In genomic region chr14:64891839-64892375, GRCh38 we compare ENCODE assay signal across 8 cellular contexts. TPM values are rescaled to one million over a fixed set of nuclear protein-coding genes. Genes with fewer than 3 reads are reported as not detected.
DNase-seq lines count a peak whose midpoint lies in the region; ATAC-seq, FAIRE-seq and TF ChIP-seq lines count a peak whose summit lies in the region.

No MANE protein-coding gene starts in this region.

- peaks cover 2% of the 10 kb centered on the region; the same call in 1 of the 2 replicates for H3K36me3 Mint-ChIP-seq in WTC11

- H3K27ac Mint-ChIP-seq in WTC11 = no peak overlapping the region

- peak; percentile 78 for ATAC-seq in WTC11
- ATAC-seq in GM21723 (IDR thresholded peaks at IDR 0.05; ENCODE audit: unreplicated experiment) = no peak
- no peak for ATAC-seq in GM18502 (IDR thresholded peaks at IDR 0.05; ENCODE audit: poor library complexity, unreplicated experiment)

- H3K9me3 Mint-ChIP-seq in WTC11 = peaks cover 3% of the 10 kb centered on the region; the same call in 1 of the 2 replicates

- H3K4me1 Mint-ChIP-seq in WTC11 = no peaks in the 10 kb centered on the region

- DNase-seq in D721Med (ENCODE audit: insufficient read length, low spot score) (peak; percentile 21), GM19239 (ENCODE audit: insufficient read length, low spot score) (no peak), NCI-H2107 treated with DMSO at 0.1 percent for 48 hours (lab: John Stamatoyannopoulos, UW; ENCODE audit: unreplicated experiment) (peak; percentile 84), WTC11 (ENCODE audit: low spot score) (no peak), foreskin melanocyte (peak; percentile 51), pulmonary artery endothelial cell (ENCODE audit: low read depth, low spot score) (peak; percentile 29)

- FAIRE-seq in D721Med (lab: Jason Lieb, UNC) (peak; percentile 98), GM19239 (lab: Jason Lieb, UNC) (peak; percentile 49)

- TF ChIP-seq CTCF in D721Med (IDR thresholded peaks at IDR 0.05; ENCODE audit: insufficient read depth, missing control alignments) (peak; percentile 69), WTC11 (IDR thresholded peaks at IDR 0.05) (peak; percentile 29; the same call in 1 of the 2 replicates)

- no peak overlapping the region for H3K4me3 Mint-ChIP-seq in WTC11

- POLR2A ChIA-PET in WTC11 (lab: Charles Lee) = interaction anchor here (1.0 kb wide), 1 partner anchor 69 kb away, joined by 4 read pairs; no protein-coding TSS in a partner anchor

- H3K27me3 Mint-ChIP-seq in WTC11 (ENCODE audit: low read depth) = peaks cover 3% of the 10 kb centered on the region; the same call in 1 of the 2 replicates

- CTCF ChIA-PET in WTC11 (lab: Charles Lee) = interaction anchor here (0.5 to 4.9 kb wide), 32 partner anchors 11 to 273 kb away, joined by 3 to 204 read pairs (median 7); partner anchors contain the start of genes FNTB and SPTB

TF ChIP-seq in WTC11, 78 proteins besides CTCF, POLR2A, EP300 and RAD21:
- TF ChIP-seq SMAD4 (CRISPR knock-in tag; IDR thresholded peaks at IDR 0.05) (no peak), E2F4 (CRISPR knock-in tag; IDR thresholded peaks at IDR 0.05; ENCODE audit: borderline replicate concordance, low read depth) (no peak), FOXP1 (CRISPR knock-in tag; IDR thresholded peaks at IDR 0.05; ENCODE audit: borderline replicate concordance) (no peak)

RNA-seq across cellular contexts. Expression of gene SPTB, which starts 12.2 kb away (rescaled TPM):
- total RNA-seq in WTC11 (2021) = 2.5 to 3.2 TPM (median 2.8 TPM) in 3 replicates
- under 0.01 TPM in 1 of 2 replicates, not detected in the other for total RNA-seq in pulmonary artery endothelial cell

RNA-seq across cellular contexts. Expression of gene CHURC1, which starts 22.3 kb away (rescaled TPM):
- total RNA-seq in WTC11 (2021) = 47.3 to 52.4 TPM (median 49.1 TPM) in 3 replicates
- 28.2 and 48.9 TPM in 2 replicates for total RNA-seq in pulmonary artery endothelial cell

RNA-seq across cellular contexts. Expression of gene GPX2, which starts 50.6 kb away (rescaled TPM):
- total RNA-seq in WTC11 (2021) (0.80 to 1.5 TPM (median 1.0 TPM) in 3 replicates), pulmonary artery endothelial cell (not detected in 2 replicates)

Comparison
In these comparisons a context has a peak if more than half of its experiments do, and no peak if none do; other contexts are left out.
1. DNase-seq: peak in D721Med (single experiment), NCI-H2107 treated with DMSO at 0.1 percent for 48 hours (single experiment), foreskin melanocyte (single experiment) and pulmonary artery endothelial cell (single experiment); none in GM19239 (single experiment) and WTC11 (single experiment).